8 cellular contexts compared by ENCODE assay signal in the genomic region with DNA sequence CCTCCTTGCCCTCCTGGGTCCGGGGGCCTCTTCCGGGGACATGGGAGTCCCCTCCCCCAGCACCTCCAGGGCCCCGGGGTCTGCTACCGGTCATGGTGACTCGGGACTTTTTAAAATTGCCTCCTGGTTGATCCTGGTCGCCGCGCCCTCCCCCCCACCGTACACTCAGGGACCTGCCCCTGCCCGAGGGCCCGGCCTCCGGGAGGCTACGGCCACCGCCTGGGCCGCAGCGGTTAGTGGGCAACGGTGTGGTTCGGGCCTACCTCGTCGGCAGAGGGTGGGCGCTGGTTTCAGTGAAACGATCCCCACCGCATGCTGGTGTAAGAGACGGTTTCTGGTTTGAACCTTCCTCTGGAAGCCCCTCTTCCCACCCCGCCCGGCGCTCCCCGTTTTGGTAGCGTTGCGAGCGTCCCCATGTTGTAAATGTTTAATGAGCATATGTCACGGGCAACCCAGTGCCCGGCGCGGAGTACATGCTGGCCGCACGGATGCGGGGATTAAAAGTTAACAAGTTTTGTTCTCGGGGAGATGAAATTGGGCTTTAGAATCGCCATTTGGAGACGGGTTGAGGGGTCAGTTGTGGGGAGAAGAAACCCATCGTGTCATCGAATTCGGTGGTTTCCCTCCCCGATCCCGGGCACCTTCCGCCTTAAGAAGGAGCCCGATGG. TPM values are rescaled to one million over a fixed set of nuclear protein-coding genes. Genes with fewer than 3 reads are reported as not detected.
DNase-seq lines count a peak whose midpoint lies in the region; ATAC-seq and TF ChIP-seq lines count a peak whose summit lies in the region.

No MANE protein-coding gene starts in this region.

- H3K9me3 Mint-ChIP-seq in immature natural killer cell: no peaks in the 10 kb centered on the region

- no peaks in the 10 kb centered on the region for H3K27me3 ChIP-seq in H7 (ENCODE audit: control insufficient read depth, insufficient read depth, low read length)

- peak; percentile 71 for DNase-seq in H7
- DNase-seq in T-helper 1 cell: peak; percentile 9 to 31 (median 17)
- no peak for DNase-seq in astrocyte of the spinal cord (ENCODE audit: low read depth, low spot score)
- peak; percentile 38 to 45 (median 45) for DNase-seq in immature natural killer cell
- DNase-seq in stimulated activated CD4-positive, alpha-beta T cell treated with anti-CD3 and anti-CD28 coated beads, Interleukin-12 subunit alpha, Interleukin-12 subunit beta, amount 100 ng/mL, for 4 hours: peak; percentile 33
- DNase-seq in inferior parietal cortex (ENCODE audit: extremely low spot score): no peak
- DNase-seq in NCI-H1436 treated with DMSO at 0.1 percent for 48 hours (lab: John Stamatoyannopoulos, UW): no peak

- peak overlapping the region; percentile 95 to 99 (median 97) for H3K4me3 Mint-ChIP-seq in immature natural killer cell

- no peak for TF ChIP-seq CTCF in astrocyte of the spinal cord (IDR thresholded peaks at IDR 0.05; ENCODE audit: low read depth, low read length)

- H3K27me3 Mint-ChIP-seq in immature natural killer cell (ENCODE audit: low read depth in 3 of 3): peaks cover 5 to 9% (median 6%) of the 10 kb centered on the region in 3 donors

- H3K36me3 ChIP-seq in H7 (replicated peaks; ENCODE audit: control insufficient read depth, insufficient read depth, low read length): peaks cover under 1% of the 10 kb centered on the region; the same call in 1 of the 2 replicates

- in situ Hi-C loops in astrocyte of the spinal cord (cut with HindIII; ENCODE audit: low sequenced_read_pairs): no loop called here

- no peak for ATAC-seq in GM18868 (IDR thresholded peaks at IDR 0.05; ENCODE audit: unreplicated experiment)

- peak overlapping the region; percentile 95 for H3K4me3 ChIP-seq in H7 (ENCODE audit: insufficient read depth, low read depth, low read length)
- H3K4me3 ChIP-seq in astrocyte of the spinal cord (ENCODE audit: low read depth, low read length): peak overlapping the region; percentile 92

- H3K27ac Mint-ChIP-seq in immature natural killer cell: peak overlapping the region; percentile 83 to 97 (median 89)

- H3K36me3 Mint-ChIP-seq in immature natural killer cell: no peaks in the 10 kb centered on the region

- peaks cover 53 to 64% of the 10 kb centered on the region in 2 donors for H3K4me1 Mint-ChIP-seq in immature natural killer cell

RNA-seq across cellular contexts. Expression of gene LARP1, which starts 1.2 kb away (rescaled TPM):
- total RNA-seq in H7 (2014; rRNA removed; shearing (Covaris generic)): 134 and 136 TPM in 2 replicates
- 10 to 100 TPM in 1 of 3 donors, 1 to 10 TPM in 2; 3.9 to 18.2 (median 5.0) TPM for polyA plus RNA-seq in immature natural killer cell

Comparison
In these comparisons a context has a peak if more than half of its experiments do, and no peak if none do; other contexts are left out.
1. DNase-seq: peak in H7 (single experiment), T-helper 1 cell (5 of 5), immature natural killer cell (3 of 3) and stimulated activated CD4-positive, alpha-beta T cell treated with anti-CD3 and anti-CD28 coated beads, Interleukin-12 subunit alpha, Interleukin-12 subunit beta, amount 100 ng/mL, for 4 hours (single experiment); none in astrocyte of the spinal cord (single experiment), inferior parietal cortex (single experiment) and NCI-H1436 treated with DMSO at 0.1 percent for 48 hours (single experiment).